ENCODE assay signal across 34 cellular contexts in genomic region chr3:128480717-128481437, GRCh38. TPM values are rescaled to one million over a fixed set of nuclear protein-coding genes. Genes with fewer than 3 reads are reported as not detected.
DNase-seq lines count a peak whose midpoint lies in the region; ATAC-seq and TF ChIP-seq lines count a peak whose summit lies in the region.
"Had no signal": no experiment of that assay in that cellular context is flagged by ENCODE, and none has a peak within 500 bp of the region (broad histone marks: within the 10 kb centered on the region; RNA-seq: fewer than 3 reads in every experiment).

No MANE protein-coding gene starts in this region.

- ATAC-seq in GM23338 (no peak; the same call in 2 of the 3 replicates), right cardiac atrium (peak in 1 of 2 donors; percentile 1), mucosa of descending colon (no peak), GM18870 (IDR thresholded peaks at IDR 0.05; ENCODE audit: unreplicated experiment) (no peak)
- ATAC-seq: HCT116 had no signal

- H3K4me1 ChIP-seq in GM23338 (ENCODE audit: insufficient read depth) (peaks cover 46% of the 10 kb centered on the region), right cardiac atrium (ENCODE audit: control insufficient read depth, insufficient read depth, low read length) (no peaks in the 10 kb centered on the region), spleen (peaks cover 11 to 68% (median 49%) of the 10 kb centered on the region in 6 donors), mucosa of descending colon (ENCODE audit: low read depth) (no peaks in the 10 kb centered on the region)

- no peaks in the 10 kb centered on the region; the same call in 2 of the 3 replicates for H3K9me3 Mint-ChIP-seq in GM23338
- no peaks in the 10 kb centered on the region for H3K9me3 Mint-ChIP-seq in activated CD4-positive, alpha-beta T cell treated with anti-CD3 and anti-CD28 coated beads, Interleukin-2, amount 10 ng/mL, durations not matched to agents 24 days and 14 days
- H3K9me3 Mint-ChIP-seq: brain, naive B cell, type B pancreatic cell, WTC11 had no signal

- H3K79me2 ChIP-seq in GM23338 (replicated peaks; ENCODE audit: insufficient read depth) = no peaks in the 10 kb centered on the region

- no peak overlapping the region for H3K4me2 ChIP-seq in GM23338
- H3K4me2 ChIP-seq: smooth muscle cell had no signal

- no peak for TF ChIP-seq POLR2A in spleen (IDR thresholded peaks at IDR 0.05)

- H3K4me3 Mint-ChIP-seq in GM23338 = 0 out of 3 replicates have a peak overlapping the region, but pooled peaks have one; percentile 32
- H3K4me3 Mint-ChIP-seq in activated CD4-positive, alpha-beta T cell treated with anti-CD3 and anti-CD28 coated beads, Interleukin-2, amount 10 ng/mL, durations not matched to agents 24 days and 14 days = no peak overlapping the region
- H3K4me3 Mint-ChIP-seq: type B pancreatic cell had no signal

- no peaks in the 10 kb centered on the region for H3K36me3 ChIP-seq in GM23338 (ENCODE audit: insufficient read depth)
- peaks cover 0 to 17% (median 0%) of the 10 kb centered on the region in 6 donors for H3K36me3 ChIP-seq in spleen
- H3K36me3 ChIP-seq in mucosa of descending colon (ENCODE audit: low read depth) = no peaks in the 10 kb centered on the region
- H3K36me3 ChIP-seq: adrenal gland had no signal

- intact Hi-C loops in right cardiac atrium (cut with DNase I) (no loop called here), spleen (cut with DNase I; ENCODE audit: low total_unique reads) (no loop called here), mucosa of descending colon (cut with DNase I, micrococcal nuclease) (no loop called here)
- intact Hi-C loops in activated CD4-positive, alpha-beta T cell treated with anti-CD3 and anti-CD28 coated beads, Interleukin-2, amount 10 ng/mL, durations not matched to agents 24 days and 14 days (cut with micrococcal nuclease) = no loop called here

- H3K9me2 ChIP-seq in GM23338 (ENCODE audit: insufficient read depth) = peaks cover 11% of the 10 kb centered on the region

- H3K36me3 Mint-ChIP-seq in GM23338 (ENCODE audit: low read depth) = no peaks in the 10 kb centered on the region; the same call in 2 of the 3 replicates
- no peaks in the 10 kb centered on the region for H3K36me3 Mint-ChIP-seq in activated CD4-positive, alpha-beta T cell treated with anti-CD3 and anti-CD28 coated beads, Interleukin-2, amount 10 ng/mL, durations not matched to agents 24 days and 14 days (ENCODE audit: low read depth)
- H3K36me3 Mint-ChIP-seq: brain, naive B cell, WTC11 had no signal

- peaks cover 62% of the 10 kb centered on the region for H3K4me1 Mint-ChIP-seq in GM23338
- H3K4me1 Mint-ChIP-seq in activated CD4-positive, alpha-beta T cell treated with anti-CD3 and anti-CD28 coated beads, Interleukin-2, amount 10 ng/mL, durations not matched to agents 24 days and 14 days = peaks cover 8% of the 10 kb centered on the region

- H3K9me3 ChIP-seq in right cardiac atrium (ENCODE audit: control insufficient read depth, low read length) = no peaks in the 10 kb centered on the region
- no peaks in the 10 kb centered on the region for H3K9me3 ChIP-seq in spleen
- H3K9me3 ChIP-seq in mucosa of descending colon = no peaks in the 10 kb centered on the region
- H3K9me3 ChIP-seq: adrenal gland had no signal

- H3F3A ChIP-seq in GM23338 (replicated peaks; ENCODE audit: low read depth) = peaks cover 21% of the 10 kb centered on the region

- H3K27ac ChIP-seq in GM23338 (ENCODE audit: low read depth) (no peak overlapping the region), right cardiac atrium (ENCODE audit: low read length) (peak overlapping the region; percentile 67), spleen (peak overlapping the region; percentile 4 to 95 (median 78))
- H3K27ac ChIP-seq: SK-N-MC had no signal

- peaks cover 100% of the 10 kb centered on the region for H3K27me3 ChIP-seq in GM23338 (ENCODE audit: insufficient read depth)
- H3K27me3 ChIP-seq in right cardiac atrium (ENCODE audit: control insufficient read depth, insufficient read depth) = no peaks in the 10 kb centered on the region
- peaks cover 3 to 62% (median 26%) of the 10 kb centered on the region in 7 donors for H3K27me3 ChIP-seq in spleen (replicated peaks in 1 of 7)

- TF ChIP-seq CTCF in GM23338 (conservative IDR thresholded peaks at IDR 0.05; ENCODE audit: low read depth in 2 of 2) (no peak), spleen (IDR thresholded peaks at IDR 0.05 in 8 of 11, conservative IDR thresholded peaks at IDR 0.05 in 3 of 11) (no peak), mucosa of descending colon (IDR thresholded peaks at IDR 0.05) (no peak)

- H4K20me1 ChIP-seq in GM23338 (replicated peaks; ENCODE audit: insufficient read depth) = peaks cover 12% of the 10 kb centered on the region

- 76% methylated on average over 27 of the region's 27 CpGs for WGBS in right cardiac atrium
- whole genome bisulfite sequencing in spleen, 5 donors = 71 to 90% (median 76%) methylated on average over 24 to 27 of the region's 27 CpGs

- peaks cover 98% of the 10 kb centered on the region for H3K27me3 Mint-ChIP-seq in GM23338 (ENCODE audit: insufficient read depth, low read depth, poor library complexity)
- peaks cover 59% of the 10 kb centered on the region for H3K27me3 Mint-ChIP-seq in activated CD4-positive, alpha-beta T cell treated with anti-CD3 and anti-CD28 coated beads, Interleukin-2, amount 10 ng/mL, durations not matched to agents 24 days and 14 days

- DNase-seq in GM23338 (ENCODE audit: low spot score) (no peak), dermis blood vessel endothelial cell (peak; percentile 17), right cardiac atrium (peak in 2 of 3 donors; percentile 51 to 60), spleen (peak; percentile 79), mucosa of descending colon (no peak), T-helper 2 cell (no peak)
- no peak for DNase-seq in activated CD4-positive, alpha-beta T cell treated with anti-CD3 and anti-CD28 coated beads, Interleukin-2, amount 10 ng/mL, durations not matched to agents 24 days and 14 days
- DNase-seq: activated CD4-positive, alpha-beta T cell treated with anti-CD3 and anti-CD28 coated beads, Interleukin-2, amount 50 U/mL, for 1 hour; activated naive CD4-positive, alpha-beta T cell treated with Interleukin-2 at 50 U/mL for 16 hours; activated T-cell treated with anti-CD3 and anti-CD28 coated beads, Interleukin-2, amount 50 U/mL, for 48 hours; DND-41; effector CD4-positive, alpha-beta T cell; KG1; mesendoderm; MM.1S; naive B cell; NCI-H2081; NCI-H345; occipital lobe; RPMI8226; stimulated activated CD4-positive, alpha-beta T cell treated with anti-CD3 and anti-CD28 coated beads, Interleukin-2, amount 100 ng/mL, for 24 hours had no signal

- no peak overlapping the region for H3K27ac Mint-ChIP-seq in GM23338
- H3K27ac Mint-ChIP-seq in activated CD4-positive, alpha-beta T cell treated with anti-CD3 and anti-CD28 coated beads, Interleukin-2, amount 10 ng/mL, durations not matched to agents 24 days and 14 days = no peak overlapping the region
- H3K27ac Mint-ChIP-seq: brain, CD14-positive monocyte, type B pancreatic cell, WTC11 had no signal

- no peak overlapping the region for H3K4me3 ChIP-seq in GM23338
- no peak overlapping the region for H3K4me3 ChIP-seq in right cardiac atrium (ENCODE audit: low read length)
- H3K4me3 ChIP-seq in spleen = no peak overlapping the region
- H3K4me3 ChIP-seq in mucosa of descending colon = no peak overlapping the region
- H3K4me3 ChIP-seq: adrenal gland, SK-N-MC, smooth muscle cell had no signal

- H2AFZ ChIP-seq in GM23338 = no peak overlapping the region

TF ChIP-seq in GM23338, 12 proteins besides CTCF, POLR2A, EP300 and RAD21 (continues in another document):
- TF ChIP-seq JUNB (IDR thresholded peaks at IDR 0.05; ENCODE audit: unreplicated experiment) (no peak), ZNF114 (CRISPR knock-in tag; IDR thresholded peaks at IDR 0.05) (no peak), CREB1 (CRISPR knock-in tag; IDR thresholded peaks at IDR 0.05; ENCODE audit: low read depth) (no peak)

RNA-seq across cellular contexts. Expression of gene GATA2, which starts 12.1 kb away (rescaled TPM):
- 0.12 and 0.83 TPM in 2 replicates for total RNA-seq in GM23338 (2014; rRNA removed; shearing (Covaris generic))
- polyA plus RNA-seq in GM23338 (2016; fragmentation: Nextera tagmentation; extraction: Ambion mirVana) (0.37 and 0.52 TPM in 2 replicates), right cardiac atrium (14.3 TPM), spleen (10 to 100 TPM in 1 of 3 donors, 1 to 10 TPM in 2; 2.2 to 11.9 (median 3.4) TPM)
- total RNA-seq in dermis blood vessel endothelial cell (12.9 and 25.0 TPM in 2 replicates), right cardiac atrium (10 to 100 TPM in 3 of 4 donors, 1 to 10 TPM in 1; 9.7 to 18.1 (median 15.4) TPM), spleen (10 to 100 TPM; 14.4 to 28.6 (median 19.3) TPM), mucosa of descending colon (10 to 100 TPM in 1 of 3 donors, 1 to 10 TPM in 2; 1.6 to 10.1 (median 8.8) TPM)
- total RNA-seq in activated CD4-positive, alpha-beta T cell treated with anti-CD3 and anti-CD28 coated beads, Interleukin-2, amount 10 ng/mL, durations not matched to agents 24 days and 14 days = not detected in 2 replicates
- total RNA-seq: T-helper 2 cell treated with Interferon-gamma antibody and Interleukin-4, amounts not matched to agents 100 ng/mL and 5 ng/mL, for 36 hours had no signal

RNA-seq across cellular contexts. Expression of gene DNAJB8, which starts 14.2 kb away (rescaled TPM):
- not detected in 2 replicates for total RNA-seq in GM23338 (2014; rRNA removed; shearing (Covaris generic))
- polyA plus RNA-seq in GM23338 (2016; fragmentation: Nextera tagmentation; extraction: Ambion mirVana) = not detected in 2 replicates
- total RNA-seq in dermis blood vessel endothelial cell = not detected in 2 replicates
- total RNA-seq in right cardiac atrium = not detected
- not detected for polyA plus RNA-seq in right cardiac atrium
- total RNA-seq in spleen = not detected
- not detected for polyA plus RNA-seq in spleen
- total RNA-seq in mucosa of descending colon = not detected
- not detected in 2 replicates for total RNA-seq in activated CD4-positive, alpha-beta T cell treated with anti-CD3 and anti-CD28 coated beads, Interleukin-2, amount 10 ng/mL, durations not matched to agents 24 days and 14 days
- total RNA-seq: adrenal gland; epithelial cell of proximal tubule; fibroblast of villous mesenchyme; occipital lobe; smooth muscle cell; subcutaneous adipose tissue; T-helper 2 cell treated with Interferon-gamma antibody and Interleukin-4, amounts not matched to agents 100 ng/mL and 5 ng/mL, for 36 hours; WTC11 had no signal
- polyA plus RNA-seq: adrenal gland, CD14-positive monocyte, smooth muscle cell had no signal

Comparison
In these comparisons a context has a peak if more than half of its experiments do, and no peak if none do; other contexts are left out.
1. DNase-seq: peak in dermis blood vessel endothelial cell (single experiment), right cardiac atrium (2 of 3) and spleen (single experiment); none in GM23338 (single experiment), mucosa of descending colon (0 of 3), T-helper 2 cell (0 of 5) and activated CD4-positive, alpha-beta T cell treated with anti-CD3 and anti-CD28 coated beads, Interleukin-2, amount 10 ng/mL, durations not matched to agents 24 days and 14 days (single experiment).